ENCODE assay signal across 27 cellular contexts in genomic region chr11:125156346-125156745, GRCh38. TPM values are rescaled to one million over a fixed set of nuclear protein-coding genes. Genes with fewer than 3 reads are reported as not detected.
"Had no signal": no experiment of that assay in that cellular context is flagged by ENCODE, and none has a peak within 500 bp of the region (broad histone marks: within the 10 kb centered on the region; RNA-seq: fewer than 3 reads in every experiment).

No MANE protein-coding gene starts in this region.

- H3K36me3 ChIP-seq: left lung, lower lobe of right lung, pancreas, stomach, thyroid gland, transverse colon, upper lobe of left lung had no signal

- H3K36me3 Mint-ChIP-seq: immature natural killer cell; mesothelial cell of epicardium; naive B cell; natural killer cell; stimulated activated naive B cell treated with anti-CD40 and anti-IgM and Interleukin-4, amounts not matched to agents 10 μg/mL and 1 μg/mL and 100 μg/mL, for 72 hours had no signal

- H3K9me3 Mint-ChIP-seq: immature natural killer cell; mesothelial cell of epicardium; naive B cell; natural killer cell; stimulated activated naive B cell treated with anti-CD40 and anti-IgM and Interleukin-4, amounts not matched to agents 10 μg/mL and 1 μg/mL and 100 μg/mL, for 72 hours had no signal

- H3K27me3 ChIP-seq: left lung, pancreas, testis, thyroid gland, upper lobe of left lung had no signal

- H3K9me3 ChIP-seq: left lung, lower lobe of right lung, pancreas, psoas muscle, stomach, testis, thyroid gland, transverse colon, upper lobe of left lung had no signal

- H3K4me3 Mint-ChIP-seq: immature natural killer cell; mesothelial cell of epicardium; natural killer cell; stimulated activated naive B cell treated with anti-CD40 and anti-IgM and Interleukin-4, amounts not matched to agents 10 μg/mL and 1 μg/mL and 100 μg/mL, for 72 hours had no signal

- H3K4me3 ChIP-seq: left lung, lower lobe of right lung, pancreas, psoas muscle, skin epidermis, stomach, testis, thyroid gland, transverse colon, upper lobe of left lung had no signal

- H3K4me1 Mint-ChIP-seq: immature natural killer cell; naive B cell; natural killer cell; stimulated activated naive B cell treated with anti-CD40 and anti-IgM and Interleukin-4, amounts not matched to agents 10 μg/mL and 1 μg/mL and 100 μg/mL, for 72 hours had no signal

- H3K4me1 ChIP-seq: left lung, lower lobe of right lung, pancreas, psoas muscle, stomach, testis, thyroid gland, transverse colon, upper lobe of left lung had no signal

- DNase-seq: immature natural killer cell; kidney; left colon; left lung; lower lobe of right lung; mammary epithelial cell; mesenchymal stem cell; naive B cell; natural killer cell; nucleus accumbens; pancreas; posterior cingulate gyrus; psoas muscle; right cardiac atrium; stimulated activated CD4-positive, alpha-beta T cell treated with anti-CD3 and anti-CD28 coated beads, Interleukin-12 subunit alpha, Interleukin-12 subunit beta, amount 100 ng/mL, for 4 hours; stimulated activated CD4-positive, alpha-beta T cell treated with anti-CD3 and anti-CD28 coated beads, Interleukin-15, amount 100 ng/mL, for 24 hours; stimulated activated CD4-positive, alpha-beta T cell treated with anti-CD3 and anti-CD28 coated beads, Interleukin-2, amount 100 ng/mL, for 24 hours; stimulated activated CD4-positive, alpha-beta T cell treated with anti-CD3 and anti-CD28 coated beads, Interleukin-4, amount 100 ng/mL, for 1 hour; stimulated activated naive B cell treated with anti-CD40 and anti-IgM and Interleukin-4, amounts not matched to agents 10 μg/mL and 1 μg/mL and 100 μg/mL, for 72 hours; stimulated activated naive CD8-positive, alpha-beta T cell treated with anti-CD3 and anti-CD28 coated beads, Interleukin-15, Interleukin-2, amounts not matched to agents 100 U/mL and 50 U/mL, for 24 hours; stomach; testis; thyroid gland; transverse colon; upper lobe of left lung had no signal

- H3K27ac ChIP-seq: left lung, lower lobe of right lung, pancreas, psoas muscle, skin epidermis, stomach, testis, thyroid gland, transverse colon, upper lobe of left lung had no signal

- H3K27ac Mint-ChIP-seq: immature natural killer cell; mesothelial cell of epicardium; naive B cell; natural killer cell; stimulated activated naive B cell treated with anti-CD40 and anti-IgM and Interleukin-4, amounts not matched to agents 10 μg/mL and 1 μg/mL and 100 μg/mL, for 72 hours had no signal

RNA-seq across cellular contexts. Expression of gene PKNOX2, which starts 8.2 kb away (rescaled TPM):
- total RNA-seq: natural killer cell had no signal
- polyA plus RNA-seq: immature natural killer cell had no signal
